18 cellular contexts compared by ENCODE assay signal in the genomic region with DNA sequence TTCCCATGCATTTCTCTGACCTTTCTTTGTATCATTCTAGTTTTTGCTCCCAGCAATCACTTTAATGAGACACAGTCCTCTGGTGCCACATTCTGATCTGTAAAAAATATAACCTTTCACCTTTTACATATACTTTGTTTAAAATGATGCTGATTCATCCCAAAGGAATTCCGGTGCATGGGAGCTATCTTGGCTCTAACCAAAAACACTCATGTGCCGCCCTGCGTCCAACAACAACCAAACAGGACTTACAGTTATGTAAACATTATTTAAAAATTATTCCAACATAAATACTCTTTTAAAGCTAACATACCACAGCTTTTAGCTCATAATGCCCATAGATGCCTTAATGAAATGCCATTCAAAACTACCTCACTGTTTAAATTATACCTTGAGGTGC. TPM values are rescaled to one million over a fixed set of nuclear protein-coding genes. Genes with fewer than 3 reads are reported as not detected.
A peak's percentile ranks its signal among the peaks of the same experiment; 100 is the strongest.
DNase-seq lines count a peak whose midpoint lies in the region; FAIRE-seq and TF ChIP-seq lines count a peak whose summit lies in the region.
"Had no signal": no experiment of that assay in that cellular context is flagged by ENCODE, and none has a peak within 500 bp of the region (broad histone marks: within the 10 kb centered on the region; RNA-seq: fewer than 3 reads in every experiment).

No MANE protein-coding gene starts in this region.

- peak; percentile 66 for FAIRE-seq in endothelial cell of umbilical vein (lab: Jason Lieb, UNC)

- H2AFZ ChIP-seq in endothelial cell of umbilical vein (ENCODE audit: low read depth, low read length) = no peak overlapping the region

- H3K79me2 ChIP-seq in endothelial cell of umbilical vein (ENCODE audit: control insufficient read depth, insufficient read depth, low read length) = no peaks in the 10 kb centered on the region

- no peaks in the 10 kb centered on the region for H3K9me1 ChIP-seq in endothelial cell of umbilical vein (replicated peaks; ENCODE audit: control insufficient read depth, extremely low read depth, insufficient read depth, low read length)

- peaks cover 3% of the 10 kb centered on the region for H3K27me3 Mint-ChIP-seq in activated CD4-positive, alpha-beta T cell treated with anti-CD3 and anti-CD28 coated beads, Interleukin-2, amount 10 ng/mL, durations not matched to agents 7 days and 5 days

- H3K27ac ChIP-seq in RWPE1 (no peak overlapping the region), endothelial cell of umbilical vein (ENCODE audit: insufficient read depth, low read depth, low read length) (no peak overlapping the region)
- H3K27ac ChIP-seq: BLaER1 had no signal

- TF ChIP-seq POLR2A in endothelial cell of umbilical vein (IDR thresholded peaks at IDR 0.05; ENCODE audit: low read depth, low read length) = no peak

- dilution Hi-C loops in endothelial cell of umbilical vein (cut with MboI; ENCODE audit: extremely low pct_ligation_motif_present, low sequenced_read_pairs) = no loop called here

- POLR2A ChIA-PET in RWPE1 (lab: Yijun Ruan, JAX; ENCODE audit: low non-redundant PET) = no interaction called here
- POLR2A ChIA-PET in endothelial cell of umbilical vein (lab: Charles Lee) = no interaction called here
- POLR2A ChIA-PET in activated CD4-positive, alpha-beta T cell treated with anti-CD3 and anti-CD28 coated beads, Interleukin-2, amount 10 ng/mL, durations not matched to agents 7 days and 5 days (lab: Charles Lee) = no interaction called here

- no peaks in the 10 kb centered on the region for H4K20me1 ChIP-seq in endothelial cell of umbilical vein (replicated peaks; ENCODE audit: control insufficient read depth, extremely low read depth, insufficient read depth, low read length)

- no peak overlapping the region for H3K4me3 Mint-ChIP-seq in activated CD4-positive, alpha-beta T cell treated with anti-CD3 and anti-CD28 coated beads, Interleukin-2, amount 10 ng/mL, durations not matched to agents 7 days and 5 days
- H3K4me3 Mint-ChIP-seq: CD8-positive, alpha-beta memory T cell had no signal

- peak; percentile 20 for DNase-seq in HCEC 1CT
- DNase-seq in RWPE1 (ENCODE audit: low spot score) = peak; percentile 58
- DNase-seq in endothelial cell of umbilical vein (ENCODE audit: low read depth, low spot score) = peak; percentile 17
- no peak for DNase-seq in GM10266 (ENCODE audit: extremely low spot score)
- DNase-seq in activated CD4-positive, alpha-beta T cell treated with anti-CD3 and anti-CD28 coated beads, Interleukin-2, amount 10 ng/mL, durations not matched to agents 7 days and 5 days = no peak
- no peak for DNase-seq in OCI-M2 (lab: John Stamatoyannopoulos, UW; ENCODE audit: unreplicated experiment)
- DNase-seq in cerebellar cortex (ENCODE audit: low spot score) = no peak
- DNase-seq: CD8-positive, alpha-beta memory T cell; Kasumi-1; MV-4-11; NCI-H1436 treated with DMSO at 0.1 percent for 48 hours; NCI-H2081; NCI-H2227 treated with DMSO at 0.1 percent for 48 hours; NCI-H526 treated with DMSO at 0.1 percent for 48 hours; NK-92 treated with Interleukin-12 subunit alpha and Interleukin-12 subunit beta, amount 100 ng/mL, for 24 hours; SHP77 had no signal

- no peak overlapping the region for H3K27ac Mint-ChIP-seq in activated CD4-positive, alpha-beta T cell treated with anti-CD3 and anti-CD28 coated beads, Interleukin-2, amount 10 ng/mL, durations not matched to agents 7 days and 5 days
- H3K27ac Mint-ChIP-seq: CD8-positive, alpha-beta memory T cell had no signal

- no peaks in the 10 kb centered on the region for H3K9me3 ChIP-seq in endothelial cell of umbilical vein (replicated peaks; ENCODE audit: control insufficient read depth, insufficient read depth, low read length)
- H3K9me3 ChIP-seq: BLaER1, HAP-1 had no signal

- H3K9ac ChIP-seq in endothelial cell of umbilical vein (replicated peaks; ENCODE audit: extremely low read depth, insufficient read depth, low read length) = no peak overlapping the region
- H3K9ac ChIP-seq: BLaER1 had no signal

- H3K4me3 ChIP-seq in endothelial cell of umbilical vein (replicated peaks in 1 of 3; ENCODE audit: insufficient read depth in 1 of 3, low read depth in 1 of 3, low read length in 3 of 3) = no peak overlapping the region
- H3K4me3 ChIP-seq: BLaER1, HAP-1 had no signal

- H3K4me1 Mint-ChIP-seq in activated CD4-positive, alpha-beta T cell treated with anti-CD3 and anti-CD28 coated beads, Interleukin-2, amount 10 ng/mL, durations not matched to agents 7 days and 5 days = no peaks in the 10 kb centered on the region
- H3K4me1 Mint-ChIP-seq: CD8-positive, alpha-beta memory T cell had no signal

- no peaks in the 10 kb centered on the region for H3K36me3 ChIP-seq in endothelial cell of umbilical vein (ENCODE audit: control insufficient read depth in 2 of 2, extremely low read depth in 1 of 2, insufficient read depth in 2 of 2, low read length in 2 of 2)
- H3K36me3 ChIP-seq: HAP-1 had no signal

- CTCF ChIA-PET in RWPE1 (lab: Yijun Ruan, JAX) (interaction anchor here (0.6 to 2.0 kb wide), 6 partner anchors 9 to 844 kb away, joined by 3 to 7 read pairs (median 4); a partner anchor contains a TSS), endothelial cell of umbilical vein (lab: Charles Lee) (interaction anchor here (0.7 to 2.6 kb wide), 7 partner anchors 9 to 658 kb away, joined by 3 to 13 read pairs (median 5); no protein-coding TSS in a partner anchor)
- CTCF ChIA-PET in activated CD4-positive, alpha-beta T cell treated with anti-CD3 and anti-CD28 coated beads, Interleukin-2, amount 10 ng/mL, durations not matched to agents 7 days and 5 days (lab: Charles Lee) = interaction anchor here (0.7 kb wide), 2 partner anchors 17 to 817 kb away, joined by 3 read pairs; no protein-coding TSS in a partner anchor

- no peaks in the 10 kb centered on the region for H3K27me3 ChIP-seq in endothelial cell of umbilical vein (ENCODE audit: control insufficient read depth in 2 of 2, insufficient read depth in 2 of 2, low read length in 2 of 2)
- H3K27me3 ChIP-seq: BLaER1 had no signal

- no peaks in the 10 kb centered on the region for H3K36me3 Mint-ChIP-seq in activated CD4-positive, alpha-beta T cell treated with anti-CD3 and anti-CD28 coated beads, Interleukin-2, amount 10 ng/mL, durations not matched to agents 7 days and 5 days (ENCODE audit: low read depth)
- H3K36me3 Mint-ChIP-seq: CD8-positive, alpha-beta memory T cell had no signal

- TF ChIP-seq CTCF in RWPE1 (conservative IDR thresholded peaks at IDR 0.05; ENCODE audit: low read depth) = no peak
- no peak for TF ChIP-seq CTCF in endothelial cell of umbilical vein (IDR thresholded peaks at IDR 0.05; ENCODE audit: extremely low read depth in 1 of 2, insufficient read depth in 1 of 2, low read depth in 1 of 2, low read length in 2 of 2)
- no peak for TF ChIP-seq CTCF in GM10266 (IDR thresholded peaks at IDR 0.05; ENCODE audit: control insufficient read depth, insufficient read depth, low read depth, missing control alignments)

- peaks cover 10% of the 10 kb centered on the region for H3K4me1 ChIP-seq in endothelial cell of umbilical vein (ENCODE audit: control insufficient read depth, extremely low read depth, insufficient read depth, low read length)
- H3K4me1 ChIP-seq: BLaER1, HAP-1 had no signal

- intact Hi-C loops in endothelial cell of umbilical vein (cut with micrococcal nuclease) = loop anchor here (1.0 kb wide), 1 partner anchor 31 kb away; no protein-coding TSS in a partner anchor

- BruUV-seq in endothelial cell of umbilical vein (replicated peaks; lab: Mats Ljungman, UMichigan) = no TSS peak

- no peaks in the 10 kb centered on the region for H3K9me3 Mint-ChIP-seq in activated CD4-positive, alpha-beta T cell treated with anti-CD3 and anti-CD28 coated beads, Interleukin-2, amount 10 ng/mL, durations not matched to agents 7 days and 5 days
- H3K9me3 Mint-ChIP-seq: CD8-positive, alpha-beta memory T cell had no signal

- H3K4me2 ChIP-seq in endothelial cell of umbilical vein (ENCODE audit: insufficient read depth, low read length) = no peak overlapping the region
- H3K4me2 ChIP-seq: BLaER1 had no signal

TF ChIP-seq in endothelial cell of umbilical vein, 7 proteins besides CTCF, POLR2A, EP300 and RAD21:
- TF ChIP-seq POLR2AphosphoS5 (IDR thresholded peaks at IDR 0.05; ENCODE audit: insufficient read depth, low read depth, low read length) = no peak
- TF ChIP-seq FOS (IDR thresholded peaks at IDR 0.05; ENCODE audit: borderline replicate concordance, insufficient read depth, low read length) = no peak
- TF ChIP-seq, protein P1, sequence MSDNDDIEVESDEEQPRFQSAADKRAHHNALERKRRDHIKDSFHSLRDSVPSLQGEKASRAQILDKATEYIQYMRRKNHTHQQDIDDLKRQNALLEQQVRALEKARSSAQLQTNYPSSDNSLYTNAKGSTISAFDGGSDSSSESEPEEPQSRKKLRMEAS (IDR thresholded peaks at IDR 0.05; ENCODE audit: insufficient read depth, insufficient read length) = no peak
- TF ChIP-seq MYC (IDR thresholded peaks at IDR 0.05; ENCODE audit: low read depth, low read length) = no peak
- TF ChIP-seq JUN (IDR thresholded peaks at IDR 0.05; ENCODE audit: borderline replicate concordance, insufficient read depth, insufficient read length, low read depth) = no peak
- no peak for TF ChIP-seq EZH2 (IDR thresholded peaks at IDR 0.05; ENCODE audit: borderline replicate concordance, low read depth, low read length, severe bottlenecking)
- TF ChIP-seq GATA2 (IDR thresholded peaks at IDR 0.05; ENCODE audit: insufficient read depth, insufficient read length, low read depth, low read length) = no peak

RNA-seq across cellular contexts. Expression of a gene that starts 7.7 kb away (rescaled TPM):
- total RNA-seq in endothelial cell of umbilical vein = not detected in 2 replicates
- not detected in 2 replicates for polyA plus RNA-seq in endothelial cell of umbilical vein
- polyA plus RNA-seq in endothelial cell of umbilical vein (2011; cell fraction: cytosol; rRNA removed) = not detected in 2 replicates
- polyA plus RNA-seq in endothelial cell of umbilical vein (2011; cell fraction: nucleus; rRNA removed) = not detected in 2 replicates
- polyA plus RNA-seq in endothelial cell of umbilical vein (2012) = not detected in 2 replicates
- not detected in 2 replicates for polyA minus RNA-seq in endothelial cell of umbilical vein
- polyA minus RNA-seq in endothelial cell of umbilical vein (2011; cell fraction: cytosol; rRNA and poly(A)+ RNA removed) = not detected
- not detected in 2 replicates for polyA minus RNA-seq in endothelial cell of umbilical vein (2011; cell fraction: nucleus; rRNA and poly(A)+ RNA removed)
- total RNA-seq in activated CD4-positive, alpha-beta T cell treated with anti-CD3 and anti-CD28 coated beads, Interleukin-2, amount 10 ng/mL, durations not matched to agents 7 days and 5 days = not detected
- total RNA-seq: CD8-positive, alpha-beta memory T cell had no signal
- polyA plus RNA-seq: CD8-positive, alpha-beta memory T cell had no signal

Comparison
In these comparisons a context has a peak if more than half of its experiments do, and no peak if none do; other contexts are left out.
1. DNase-seq: peak in HCEC 1CT (single experiment), RWPE1 (single experiment) and endothelial cell of umbilical vein (single experiment); none in GM10266 (single experiment), activated CD4-positive, alpha-beta T cell treated with anti-CD3 and anti-CD28 coated beads, Interleukin-2, amount 10 ng/mL, durations not matched to agents 7 days and 5 days (single experiment), OCI-M2 (single experiment) and cerebellar cortex (single experiment).